ENCODE assay signal across 18 cellular contexts in the genomic region with DNA sequence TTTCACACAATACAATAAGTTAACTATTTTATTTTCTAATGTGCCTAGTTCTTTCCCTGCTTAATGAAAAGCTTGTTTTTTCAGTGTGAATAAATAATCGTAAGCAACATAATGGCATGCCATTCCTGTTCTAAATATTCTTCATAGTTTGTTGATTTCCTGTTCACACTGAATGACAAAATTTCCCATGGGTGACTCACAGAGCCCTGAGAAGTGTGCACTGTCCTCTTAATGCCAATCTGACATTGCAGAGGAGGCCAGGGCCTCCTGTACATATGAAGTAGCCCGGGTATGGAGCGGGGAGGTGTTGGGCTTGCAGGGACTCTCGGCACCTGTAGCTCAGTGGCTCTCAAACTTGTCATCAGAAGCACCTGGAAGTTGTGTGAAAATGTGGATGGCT. TPM values are rescaled to one million over a fixed set of nuclear protein-coding genes. Genes with fewer than 3 reads are reported as not detected.
"Had no signal": no experiment of that assay in that cellular context is flagged by ENCODE, and none has a peak within 500 bp of the region (broad histone marks: within the 10 kb centered on the region; RNA-seq: fewer than 3 reads in every experiment).

No MANE protein-coding gene starts in this region.

- DNase-seq: activated CD4-positive, alpha-beta T cell treated with anti-CD3 and anti-CD28 coated beads, Interleukin-2, amount 50 U/mL, for 1 hour; activated naive CD4-positive, alpha-beta T cell treated with anti-CD3 and anti-CD28 coated beads, Interleukin-2, amount 10 ng/mL, durations not matched to agents 7 days and 5 days; caudate nucleus; kidney glomerular epithelial cell; occipital lobe; T-helper 9 cell; upper lobe of right lung had no signal

- H3K27me3 ChIP-seq: right atrium auricular region, upper lobe of right lung had no signal

- FAIRE-seq: colon had no signal

- H3K9me3 Mint-ChIP-seq: activated T-helper 2 cell treated with anti-CD3 and anti-CD28 coated beads, Interferon-gamma antibody, Interleukin-2, Interleukin-4, amounts not matched to agents 10 μg/mL and 5 μg/mL and 100 μg/mL, durations not matched to agents 14 hours and 24 hours and 36 hours had no signal

- H3K27ac Mint-ChIP-seq: activated naive CD4-positive, alpha-beta T cell treated with anti-CD3 and anti-CD28 coated beads, Interleukin-2, amount 10 ng/mL, durations not matched to agents 7 days and 5 days; activated T-helper 2 cell treated with anti-CD3 and anti-CD28 coated beads, Interferon-gamma antibody, Interleukin-2, Interleukin-4, amounts not matched to agents 10 μg/mL and 5 μg/mL and 100 μg/mL, durations not matched to agents 14 hours and 24 hours and 36 hours; nephron; stimulated activated naive CD8-positive, alpha-beta T cell treated with anti-CD3 and anti-CD28 coated beads, Interleukin-15, Interleukin-2, amounts not matched to agents 100 ng/mL and 50 ng/mL, for 24 hours had no signal

- H3K4me2 ChIP-seq: smooth muscle cell had no signal

- H3K4me3 Mint-ChIP-seq: activated naive CD4-positive, alpha-beta T cell treated with anti-CD3 and anti-CD28 coated beads, Interleukin-2, amount 10 ng/mL, durations not matched to agents 7 days and 5 days; nephron; stimulated activated naive CD8-positive, alpha-beta T cell treated with anti-CD3 and anti-CD28 coated beads, Interleukin-15, Interleukin-2, amounts not matched to agents 100 ng/mL and 50 ng/mL, for 24 hours had no signal

- H3K4me3 ChIP-seq: right atrium auricular region, smooth muscle cell, upper lobe of right lung had no signal

- ATAC-seq: activated CD4-positive, CD25-positive, alpha-beta regulatory T cell treated with anti-CD3 and anti-CD28 coated beads, Interleukin-2, amount 50 U/mL, for 24 hours; foreskin keratinocyte; upper lobe of right lung had no signal

- H3K9me3 ChIP-seq: upper lobe of right lung had no signal

- H3K27ac ChIP-seq: foreskin keratinocyte, right atrium auricular region, upper lobe of right lung had no signal

- H3K36me3 ChIP-seq: right atrium auricular region, upper lobe of right lung had no signal

- H3K4me1 ChIP-seq: foreskin keratinocyte, right atrium auricular region, upper lobe of right lung had no signal

RNA-seq across cellular contexts. Expression of a gene that starts 24.3 kb away (rescaled TPM):
- total RNA-seq: activated T-helper 2 cell treated with anti-CD3 and anti-CD28 coated beads, Interferon-gamma antibody, Interleukin-2, Interleukin-4, amounts not matched to agents 10 μg/mL and 5 μg/mL and 100 μg/mL, durations not matched to agents 14 hours and 24 hours and 36 hours; foreskin keratinocyte; mesenteric fat pad; occipital lobe; posterior vena cava; right atrium auricular region; smooth muscle cell; temporal lobe had no signal
- polyA plus RNA-seq: foreskin keratinocyte, smooth muscle cell had no signal

RNA-seq across cellular contexts. Expression of a gene that starts 58.5 kb away (rescaled TPM):
- total RNA-seq: foreskin keratinocyte, smooth muscle cell had no signal
- polyA plus RNA-seq: foreskin keratinocyte had no signal
